In genomic region chr1:237205400-237206064, GRCh38 we compare ENCODE assay signal across 1 cellular context.
A peak's percentile ranks its signal among the peaks of the same experiment; 100 is the strongest.
TF ChIP-seq lines count a peak whose summit lies in the region.

No MANE protein-coding gene starts in this region.

TF ChIP-seq in HEK293, 187 proteins besides CTCF, POLR2A, EP300 and RAD21 (continued from another document):
- no peak for TF ChIP-seq ZSCAN18 (tag by site-specific recombination; IDR thresholded peaks at IDR 0.05)
- TF ChIP-seq PBX3 (CRISPR knock-in tag; IDR thresholded peaks at IDR 0.05), result 0 out of 2 replicates have a peak, but pooled peaks have one; percentile 31
- TF ChIP-seq ZIC2 (tag by site-specific recombination; IDR thresholded peaks at IDR 0.05), result peak; percentile 79
TF ChIP-seq in HEK293: peak in this region for 2.
